Comparison of ENCODE assay signal across 9 cellular contexts in genomic region chr10:21174670-21175495, GRCh38.
DNase-seq lines count a peak whose midpoint lies in the region; ATAC-seq and TF ChIP-seq lines count a peak whose summit lies in the region.
"Had no signal": no experiment of that assay in that cellular context is flagged by ENCODE, and none has a peak within 500 bp of the region (broad histone marks: within the 10 kb centered on the region; RNA-seq: fewer than 3 reads in every experiment).

No MANE protein-coding gene starts in this region.

- H2AFZ ChIP-seq in osteoblast (ENCODE audit: low read length), result no peak overlapping the region

- no peaks in the 10 kb centered on the region for H3K79me2 ChIP-seq in osteoblast (ENCODE audit: insufficient read depth, low read length)

- H3K36me3 ChIP-seq in A673 (ENCODE audit: insufficient read depth, low read length, poor library complexity, severe bottlenecking) (no peaks in the 10 kb centered on the region), mucosa of stomach (ENCODE audit: control insufficient read depth, insufficient read depth, low read length) (no peaks in the 10 kb centered on the region), osteoblast (ENCODE audit: insufficient read depth, low read length) (no peaks in the 10 kb centered on the region)

- H3K27me3 ChIP-seq in A673 (replicated peaks; ENCODE audit: insufficient read depth, low read depth, low read length, poor library complexity) (no peaks in the 10 kb centered on the region), mucosa of stomach (ENCODE audit: control insufficient read depth, insufficient read depth, low read length) (no peaks in the 10 kb centered on the region), osteoblast (ENCODE audit: insufficient read depth, low read length) (peaks cover 23% of the 10 kb centered on the region)

- H3K4me1 ChIP-seq in A673 (ENCODE audit: insufficient read depth, low read length, poor library complexity, severe bottlenecking) (peaks cover 17% of the 10 kb centered on the region), mucosa of stomach (ENCODE audit: control insufficient read depth, insufficient read depth, low read length) (no peaks in the 10 kb centered on the region), osteoblast (ENCODE audit: insufficient read depth, low read length) (no peaks in the 10 kb centered on the region)

- POLR2A ChIA-PET in A673 (lab: Charles Lee; ENCODE audit: low non-redundant PET), result no interaction called here

- H3K4me3 ChIP-seq in A673 (ENCODE audit: low read depth, low read length, poor library complexity, severe bottlenecking) (peak overlapping the region; percentile 65), mucosa of stomach (ENCODE audit: low read length) (peak overlapping the region; percentile 20), osteoblast (ENCODE audit: insufficient read depth, low read length) (no peak overlapping the region)

- H3K9ac ChIP-seq in mucosa of stomach (ENCODE audit: low read length), result peak overlapping the region; percentile 52

- no peak for ATAC-seq in GM21381 (IDR thresholded peaks at IDR 0.05; ENCODE audit: unreplicated experiment)

- TF ChIP-seq CTCF in A673 (conservative IDR thresholded peaks at IDR 0.05; ENCODE audit: low read depth, low read length) (no peak), osteoblast (IDR thresholded peaks at IDR 0.05; ENCODE audit: extremely low read depth, low read depth, low read length) (no peak)

- intact Hi-C loops in A673 (cut with micrococcal nuclease; ENCODE audit: unreplicated experiment), result loop anchor here (5.0 kb wide), 1 partner anchor 92 kb away; no protein-coding TSS in a partner anchor

- H3K27ac ChIP-seq in A673 (ENCODE audit: low read depth, low read length, poor library complexity, severe bottlenecking) (no peak overlapping the region), cingulate gyrus (ENCODE audit: low read depth, low read length) (peak overlapping the region; percentile 90), osteoblast (ENCODE audit: low read depth, low read length) (no peak overlapping the region)

- CTCF ChIA-PET in A673 (lab: Charles Lee), result no interaction called here

- H4K20me1 ChIP-seq in osteoblast (ENCODE audit: insufficient read depth, low read length), result no peaks in the 10 kb centered on the region

- H3K4me2 ChIP-seq in osteoblast (ENCODE audit: insufficient read depth, low read length), result no peak overlapping the region

- no peaks in the 10 kb centered on the region for H3K9me3 ChIP-seq in A673 (ENCODE audit: low read depth, low read length, poor library complexity, severe bottlenecking)
- H3K9me3 ChIP-seq in mucosa of stomach (ENCODE audit: control insufficient read depth, low read length), result no peaks in the 10 kb centered on the region
- no peaks in the 10 kb centered on the region for H3K9me3 ChIP-seq in osteoblast (ENCODE audit: low read depth, low read length)

- DNase-seq in A673 (ENCODE audit: low spot score), result peak; percentile 79
- peak in 2 of 3 experiments; percentile 38 to 64 for DNase-seq in NCI-H1417 (lab: John Stamatoyannopoulos, UW)
- no peak for DNase-seq in stimulated activated CD4-positive, alpha-beta T cell treated with anti-CD3 and anti-CD28 coated beads, Interleukin-1b, Interleukin-23, amount 100 ng/mL, for 48 hours
- DNase-seq in osteoblast (ENCODE audit: insufficient read length, low spot score, missing footprints), result no peak
- DNase-seq in activated CD8-positive, alpha-beta memory T cell treated with anti-CD3 and anti-CD28 coated beads for 24 hours, result no peak
- DNase-seq: activated CD4-positive, alpha-beta T cell treated with anti-CD3 and anti-CD28 coated beads for 1 hour had no signal

- BruUV-seq in A673 (replicated peaks; lab: Mats Ljungman, UMichigan), result no TSS peak

Comparison
In these comparisons a context has a peak if more than half of its experiments do, and no peak if none do; other contexts are left out.
1. DNase-seq: peak in A673 (single experiment) and NCI-H1417 (2 of 3); none in stimulated activated CD4-positive, alpha-beta T cell treated with anti-CD3 and anti-CD28 coated beads, Interleukin-1b, Interleukin-23, amount 100 ng/mL, for 48 hours (single experiment), osteoblast (single experiment) and activated CD8-positive, alpha-beta memory T cell treated with anti-CD3 and anti-CD28 coated beads for 24 hours (single experiment).